1 cellular context compared by ENCODE assay signal in genomic region chrX:40175416-40176255, GRCh38.
TF ChIP-seq lines count a peak whose summit lies in the region.

No MANE protein-coding gene starts in this region.

TF ChIP-seq in K562, 482 proteins besides CTCF, POLR2A, EP300 and RAD21 (continued from another document and continues in another):
- TF ChIP-seq ZBTB40 (IDR thresholded peaks at IDR 0.05) (no peak), ZBTB40 (CRISPR knock-in tag; IDR thresholded peaks at IDR 0.05) (no peak), ZKSCAN1 (IDR thresholded peaks at IDR 0.05; ENCODE audit: low read depth, low read length) (no peak), NCOA1 (IDR thresholded peaks at IDR 0.05; ENCODE audit: low read depth) (no peak), MCM5 (IDR thresholded peaks at IDR 0.05; ENCODE audit: low read depth) (no peak), PML (IDR thresholded peaks at IDR 0.05; ENCODE audit: low read length) (peak; percentile 37; the same call in 1 of the 2 replicates), ZKSCAN8 (CRISPR knock-in tag; IDR thresholded peaks at IDR 0.05) (peak; percentile 62; the same call in 1 of the 2 replicates), ZNF518B (CRISPR knock-in tag; IDR thresholded peaks at IDR 0.05) (no peak), CSDE1 (IDR thresholded peaks at IDR 0.05) (no peak), ZBTB11 (CRISPR knock-in tag; IDR thresholded peaks at IDR 0.05) (peak in 1 of 3 experiments; percentile 63; a peak in 1 of 6 replicates), ZNF143 (CRISPR knock-in tag; IDR thresholded peaks at IDR 0.05) (no peak), TEAD1 (CRISPR knock-in tag; IDR thresholded peaks at IDR 0.05) (peak; percentile 8 to 56; a peak in 1 of 4 replicates), SMAD4 (CRISPR knock-in tag; conservative IDR thresholded peaks at IDR 0.05) (peak; percentile 84), ZNF444 (CRISPR knock-in tag; IDR thresholded peaks at IDR 0.05) (no peak), MYBL2 (IDR thresholded peaks at IDR 0.05; ENCODE audit: low read depth) (no peak), MYBL2 (CRISPR knock-in tag; IDR thresholded peaks at IDR 0.05; ENCODE audit: borderline replicate concordance) (no peak), IRF1 (CRISPR knock-in tag; IDR thresholded peaks at IDR 0.05; ENCODE audit: borderline replicate concordance) (no peak), GTF2E2 (tag; IDR thresholded peaks at IDR 0.05) (peak; percentile 59; the same call in 1 of the 2 replicates), SIRT6 (IDR thresholded peaks at IDR 0.05; ENCODE audit: low read depth, low read length) (no peak), CBX1 (IDR thresholded peaks at IDR 0.05; ENCODE audit: low read depth) (no peak; the same call in 1 of the 2 replicates), ZNF766 (CRISPR knock-in tag; conservative IDR thresholded peaks at IDR 0.05) (no peak; the same call in 1 of the 2 replicates), THAP12 (CRISPR knock-in tag; IDR thresholded peaks at IDR 0.05) (no peak), BHLHE40 (IDR thresholded peaks at IDR 0.05; ENCODE audit: low read length) (peak; percentile 84), PPARD (CRISPR knock-in tag; IDR thresholded peaks at IDR 0.05) (no peak), BRD9 (IDR thresholded peaks at IDR 0.05; ENCODE audit: low read depth, partially characterized antibody) (peak; percentile 67), POLR3G (IDR thresholded peaks at IDR 0.05; ENCODE audit: extremely low read depth, insufficient read length, insufficient replicate concordance) (no peak), ZZZ3 (IDR thresholded peaks at IDR 0.05) (no peak), ZNF780A (CRISPR knock-in tag; IDR thresholded peaks at IDR 0.05) (no peak), ZNF121 (CRISPR knock-in tag; conservative IDR thresholded peaks at IDR 0.05) (no peak), HDAC6 (IDR thresholded peaks at IDR 0.05; ENCODE audit: low read depth, low read length) (no peak), ZNF232 (CRISPR knock-in tag; IDR thresholded peaks at IDR 0.05) (no peak), NFATC3 (IDR thresholded peaks at IDR 0.05) (no peak), POLR2AphosphoS5 (IDR thresholded peaks at IDR 0.05; ENCODE audit: control insufficient read depth, insufficient read depth, low read depth, low read length) (peak; percentile 67; the same call in 1 of the 2 replicates), ZC3H11A (IDR thresholded peaks at IDR 0.05; ENCODE audit: low read depth, low read length) (no peak), CEBPB (tag; IDR thresholded peaks at IDR 0.05) (no peak), RAD51 (IDR thresholded peaks at IDR 0.05; ENCODE audit: borderline replicate concordance, low read depth) (no peak), ZNF124 (CRISPR knock-in tag; IDR thresholded peaks at IDR 0.05) (no peak), BDP1 (IDR thresholded peaks at IDR 0.05; ENCODE audit: insufficient read depth, insufficient read length) (no peak), JUND (IDR thresholded peaks at IDR 0.05; ENCODE audit: borderline replicate concordance, low read depth, low read length) (peak; percentile 14; the same call in 1 of the 2 replicates), JUND (tag; IDR thresholded peaks at IDR 0.05; ENCODE audit: borderline replicate concordance, low read depth, low read length) (no peak), ARID3A (IDR thresholded peaks at IDR 0.05; ENCODE audit: borderline replicate concordance, low read depth, low read length) (no peak), MCM2 (IDR thresholded peaks at IDR 0.05; ENCODE audit: low read depth) (no peak), ZFP1 (CRISPR knock-in tag; IDR thresholded peaks at IDR 0.05) (no peak), ATF3 (IDR thresholded peaks at IDR 0.05) (no peak), ATF3 (CRISPR knock-in tag; conservative IDR thresholded peaks at IDR 0.05) (no peak)
